Comparison of ENCODE assay signal across 10 cellular contexts in the genomic region with DNA sequence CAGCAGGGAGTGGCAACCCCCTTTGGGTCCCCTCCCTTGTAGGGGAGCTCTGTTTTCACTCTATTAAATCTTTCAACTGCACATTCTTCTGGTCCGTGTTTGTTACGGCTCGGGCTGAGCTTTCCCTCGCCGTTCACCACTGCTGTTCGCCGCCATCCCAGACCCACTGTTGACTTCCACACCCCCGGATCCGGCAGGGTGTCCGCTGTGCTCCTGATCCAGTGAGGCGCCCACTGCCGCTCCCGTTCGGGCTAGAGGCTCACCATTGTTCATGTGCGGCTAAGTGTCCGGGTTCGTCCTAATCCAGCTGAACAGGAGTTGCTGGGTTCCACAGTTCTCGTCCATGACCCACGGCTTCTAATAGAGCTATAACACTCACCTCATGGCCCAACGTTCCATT.
"Had no signal": no experiment of that assay in that cellular context is flagged by ENCODE, and none has a peak within 500 bp of the region (broad histone marks: within the 10 kb centered on the region; RNA-seq: fewer than 3 reads in every experiment).

No MANE protein-coding gene starts in this region.

- ATAC-seq: GM23338, HCT116 had no signal

- H3K9me3 ChIP-seq: HAP-1 had no signal

- H3K4me1 ChIP-seq: HAP-1 had no signal

- H3K9me3 Mint-ChIP-seq: GM23338 had no signal

- H3K27ac ChIP-seq: KMS-11 had no signal

- H2AFZ ChIP-seq: GM23338 had no signal

- H3K4me2 ChIP-seq: GM23338, KMS-11 had no signal

- H3K4me3 ChIP-seq: GM23338, HAP-1 had no signal

- H3K4me3 Mint-ChIP-seq: GM23338, HFFc6 had no signal

- H3K36me3 ChIP-seq: HAP-1 had no signal

- DNase-seq: H7, HFFc6, IMR-90, KBM-7 had no signal

- H3K27ac Mint-ChIP-seq: GM23338, HFFc6 had no signal

- FAIRE-seq: H1, HTR-8/SVneo had no signal
